Comparison of ENCODE assay signal across 8 cellular contexts in genomic region chr1:109041614-109042473, GRCh38. TPM values are rescaled to one million over a fixed set of nuclear protein-coding genes. Genes with fewer than 3 reads are reported as not detected.
A peak's percentile ranks its signal among the peaks of the same experiment; 100 is the strongest.
DNase-seq lines count a peak whose midpoint lies in the region; ATAC-seq and TF ChIP-seq lines count a peak whose summit lies in the region.

TSS of gene WDR47 (minus strand) at chr1:109042102. CDS start at chr1:109023512, 18,590 bp downstream.

- peaks cover 10 to 13% of the 10 kb centered on the region in 2 donors for H3K4me1 ChIP-seq in thoracic aorta (ENCODE audit: control insufficient read depth in 1 of 2, low read depth in 2 of 2)

- H3K4me3 Mint-ChIP-seq in activated naive CD8-positive, alpha-beta T cell treated with anti-CD3 and anti-CD28 coated beads for 36 hours = peak within 1 kb of the TSS; percentile 87
- peak within 1 kb of the TSS; percentile 87 for H3K4me3 Mint-ChIP-seq in osteocyte (ENCODE audit: unreplicated experiment)

- H3K27ac Mint-ChIP-seq in activated naive CD8-positive, alpha-beta T cell treated with anti-CD3 and anti-CD28 coated beads for 36 hours = peak within 1 kb of the TSS; percentile 65
- H3K27ac Mint-ChIP-seq in osteocyte (ENCODE audit: unreplicated experiment) = peak within 1 kb of the TSS; percentile 83

- no peaks in the 10 kb centered on the region for H3K36me3 ChIP-seq in thoracic aorta

- peak within 1 kb of the TSS; percentile 98 for H3K4me3 ChIP-seq in thoracic aorta

- no peaks in the 10 kb centered on the region for H3K27me3 ChIP-seq in thoracic aorta (replicated peaks; ENCODE audit: insufficient read depth)

- H3K9me3 Mint-ChIP-seq in activated naive CD8-positive, alpha-beta T cell treated with anti-CD3 and anti-CD28 coated beads for 36 hours = no peaks in the 10 kb centered on the region
- H3K9me3 Mint-ChIP-seq in osteocyte (ENCODE audit: unreplicated experiment) = no peaks in the 10 kb centered on the region

- TF ChIP-seq POLR2A in GM10847 (IDR thresholded peaks at IDR 0.05; ENCODE audit: extremely low read depth, insufficient read length) = peak; percentile 97

- no peaks in the 10 kb centered on the region for H3K9me3 ChIP-seq in thoracic aorta

- H3K27me3 Mint-ChIP-seq in activated naive CD8-positive, alpha-beta T cell treated with anti-CD3 and anti-CD28 coated beads for 36 hours = no peaks in the 10 kb centered on the region
- H3K27me3 Mint-ChIP-seq in osteocyte (ENCODE audit: unreplicated experiment) = no peaks in the 10 kb centered on the region

- peaks cover 13% of the 10 kb centered on the region for H3K4me1 Mint-ChIP-seq in activated naive CD8-positive, alpha-beta T cell treated with anti-CD3 and anti-CD28 coated beads for 36 hours
- H3K4me1 Mint-ChIP-seq in osteocyte (ENCODE audit: unreplicated experiment) = peaks cover 11% of the 10 kb centered on the region

- DNase-seq in NCI-H1105 (lab: John Stamatoyannopoulos, UW) (peak; percentile 97), SKM-1 treated with dmso at 0.1 percent for 144 hours (lab: John Stamatoyannopoulos, UW; ENCODE audit: unreplicated experiment) (peak; percentile 95), head of caudate nucleus (peak; percentile 90 to 99 (median 97)), osteocyte (ENCODE audit: extremely low spot score, unreplicated experiment) (peak; percentile 98), thoracic aorta (ENCODE audit: low spot score) (peak; percentile 80)
- DNase-seq in activated naive CD8-positive, alpha-beta T cell treated with anti-CD3 and anti-CD28 coated beads for 36 hours = peak; percentile 98

- H3K36me3 Mint-ChIP-seq in activated naive CD8-positive, alpha-beta T cell treated with anti-CD3 and anti-CD28 coated beads for 36 hours = no peaks in the 10 kb centered on the region
- no peaks in the 10 kb centered on the region for H3K36me3 Mint-ChIP-seq in osteocyte (ENCODE audit: unreplicated experiment)

- no peak for TF ChIP-seq CTCF in osteocyte (IDR thresholded peaks at IDR 0.05)
- no peak for TF ChIP-seq CTCF in thoracic aorta (IDR thresholded peaks at IDR 0.05)

- intact Hi-C loops in head of caudate nucleus (cut with DNase I) = no loop called here

- H3K27ac ChIP-seq in thoracic aorta = peak within 1 kb of the TSS; percentile 84 to 86

- ATAC-seq in HG02642 (IDR thresholded peaks at IDR 0.05; ENCODE audit: poor library complexity, unreplicated experiment) = peak; percentile 95
- ATAC-seq in thoracic aorta (ENCODE audit: insufficient number of reproducible peaks, low FRiP score, low read depth) = peak; percentile 90

RNA-seq across cellular contexts. Expression of gene WDR47, which starts in this region (rescaled TPM):
- total RNA-seq in activated naive CD8-positive, alpha-beta T cell treated with anti-CD3 and anti-CD28 coated beads for 36 hours = 1 to 10 TPM; 6.1 to 7.3 TPM
- 25.2 and 25.7 TPM in 2 replicates for total RNA-seq in osteocyte
- 10 to 100 TPM; 18.7 to 20.5 TPM for total RNA-seq in thoracic aorta

Comparison
In these comparisons a context has a peak if more than half of its experiments do, and no peak if none do; other contexts are left out.
1. Peak in every context shown above with its lines: DNase-seq, ATAC-seq, H3K4me3 ChIP-seq and H3K27ac ChIP-seq.